Comparison of ENCODE assay signal across 26 cellular contexts in genomic region chr17:12290207-12290606, GRCh38.
A peak's percentile ranks its signal among the peaks of the same experiment; 100 is the strongest.
DNase-seq lines count a peak whose midpoint lies in the region; ATAC-seq and TF ChIP-seq lines count a peak whose summit lies in the region.
"Had no signal": no experiment of that assay in that cellular context is flagged by ENCODE, and none has a peak within 500 bp of the region (broad histone marks: within the 10 kb centered on the region; RNA-seq: fewer than 3 reads in every experiment).

No MANE protein-coding gene starts in this region.

- intact Hi-C loops in ascending aorta (cut with DNase I) (no loop called here), uterus (cut with DNase I; ENCODE audit: low total_unique reads) (no loop called here)

- no peak for TF ChIP-seq POLR2A in uterus (IDR thresholded peaks at IDR 0.05)

- H3K4me1 ChIP-seq in ascending aorta (peaks cover 0 to 14% of the 10 kb centered on the region in 2 donors), thoracic aorta (ENCODE audit: control insufficient read depth in 1 of 2, low read depth in 2 of 2) (peaks cover 5 to 27% of the 10 kb centered on the region in 2 donors), uterus (no peaks in the 10 kb centered on the region)
- H3K4me1 ChIP-seq: BE2C, BLaER1 had no signal

- peak overlapping the region; percentile 50 to 77 for H3K27ac ChIP-seq in ascending aorta
- peak overlapping the region; percentile 10 to 60 for H3K27ac ChIP-seq in coronary artery
- peak overlapping the region; percentile 42 to 65 for H3K27ac ChIP-seq in thoracic aorta
- H3K27ac ChIP-seq in uterus = peak overlapping the region; percentile 8 to 10
- H3K27ac ChIP-seq: BLaER1 had no signal

- no peak overlapping the region for H3K27ac Mint-ChIP-seq in activated T-cell treated with anti-CD3 and anti-CD28 coated beads, Interleukin-2, amount 50 U/mL, for 24 hours
- H3K27ac Mint-ChIP-seq: CD14-positive monocyte; CD4-positive, alpha-beta memory T cell; CD4-positive, CD25-positive, alpha-beta regulatory T cell; CD8-positive, alpha-beta memory T cell had no signal

- H3K4me1 Mint-ChIP-seq in activated T-cell treated with anti-CD3 and anti-CD28 coated beads, Interleukin-2, amount 50 U/mL, for 24 hours (ENCODE audit: low read depth) = no peaks in the 10 kb centered on the region
- H3K4me1 Mint-ChIP-seq: CD14-positive monocyte; CD4-positive, alpha-beta memory T cell; CD4-positive, CD25-positive, alpha-beta regulatory T cell; CD8-positive, alpha-beta memory T cell had no signal

- H3K9me3 ChIP-seq in ascending aorta = no peaks in the 10 kb centered on the region
- no peaks in the 10 kb centered on the region for H3K9me3 ChIP-seq in thoracic aorta
- H3K9me3 ChIP-seq in uterus = no peaks in the 10 kb centered on the region
- H3K9me3 ChIP-seq: BE2C, BLaER1 had no signal

- H3K36me3 ChIP-seq in ascending aorta (no peaks in the 10 kb centered on the region), thoracic aorta (no peaks in the 10 kb centered on the region), uterus (no peaks in the 10 kb centered on the region)
- H3K36me3 ChIP-seq: BE2C, BLaER1 had no signal

- ATAC-seq in thoracic aorta (ENCODE audit: insufficient number of reproducible peaks, low FRiP score, low read depth) (peak; percentile 76), GM21447 (IDR thresholded peaks at IDR 0.05; ENCODE audit: unreplicated experiment) (no peak)
- ATAC-seq: GM12878 had no signal

- H3K36me3 Mint-ChIP-seq in activated T-cell treated with anti-CD3 and anti-CD28 coated beads, Interleukin-2, amount 50 U/mL, for 24 hours (ENCODE audit: low read depth) = no peaks in the 10 kb centered on the region
- H3K36me3 Mint-ChIP-seq: CD14-positive monocyte; CD4-positive, alpha-beta memory T cell; CD4-positive, CD25-positive, alpha-beta regulatory T cell; CD8-positive, alpha-beta memory T cell had no signal

- TF ChIP-seq CTCF in ascending aorta (IDR thresholded peaks at IDR 0.05) = no peak
- no peak for TF ChIP-seq CTCF in coronary artery (IDR thresholded peaks at IDR 0.05)
- TF ChIP-seq CTCF in thoracic aorta (IDR thresholded peaks at IDR 0.05) = no peak
- TF ChIP-seq CTCF in uterus (IDR thresholded peaks at IDR 0.05) = no peak

- CTCF ChIA-PET in HEK293T (lab: Yijun Ruan, JAX) = no interaction called here

- no peaks in the 10 kb centered on the region for H3K9me3 Mint-ChIP-seq in activated T-cell treated with anti-CD3 and anti-CD28 coated beads, Interleukin-2, amount 50 U/mL, for 24 hours

- DNase-seq in ascending aorta (ENCODE audit: low spot score in 2 of 2) (peak; percentile 24 to 84), coronary artery (ENCODE audit: low spot score) (no peak), thoracic aorta (ENCODE audit: low spot score) (peak; percentile 10), uterus (peak; percentile 45 to 68), UCSD-AML1 (lab: John Stamatoyannopoulos, UW; ENCODE audit: unreplicated experiment) (no peak), HEK293T (ENCODE audit: extremely low spot score) (no peak)
- DNase-seq in activated T-cell treated with anti-CD3 and anti-CD28 coated beads, Interleukin-2, amount 50 U/mL, for 24 hours = no peak
- DNase-seq: 8988T; ACHN; BE2C; C1 segment of cervical spinal cord; CD4-positive, alpha-beta memory T cell; CD4-positive, CD25-positive, alpha-beta regulatory T cell; CD8-positive, alpha-beta memory T cell; COR-L47; DMS 273 treated with DMSO at 0.1 percent for 48 hours; DMS153; DMS53; DMS79; DND-41; EL; GDM1 had no signal

- POLR2A ChIA-PET in HEK293T (lab: Yijun Ruan, JAX) = no interaction called here

- H3K27me3 ChIP-seq in ascending aorta = no peaks in the 10 kb centered on the region
- H3K27me3 ChIP-seq in thoracic aorta (replicated peaks; ENCODE audit: insufficient read depth) = no peaks in the 10 kb centered on the region
- no peaks in the 10 kb centered on the region for H3K27me3 ChIP-seq in uterus
- H3K27me3 ChIP-seq: BE2C, BLaER1 had no signal

- H3K4me3 ChIP-seq in ascending aorta (no peak overlapping the region), coronary artery (no peak overlapping the region), thoracic aorta (no peak overlapping the region), uterus (no peak overlapping the region)
- H3K4me3 ChIP-seq: BLaER1, GM12878 had no signal

- no peaks in the 10 kb centered on the region for H3K27me3 Mint-ChIP-seq in activated T-cell treated with anti-CD3 and anti-CD28 coated beads, Interleukin-2, amount 50 U/mL, for 24 hours
- H3K27me3 Mint-ChIP-seq: CD4-positive, alpha-beta memory T cell; CD8-positive, alpha-beta memory T cell had no signal

- no peak overlapping the region for H3K4me3 Mint-ChIP-seq in activated T-cell treated with anti-CD3 and anti-CD28 coated beads, Interleukin-2, amount 50 U/mL, for 24 hours
- H3K4me3 Mint-ChIP-seq: CD14-positive monocyte; CD4-positive, alpha-beta memory T cell; CD4-positive, CD25-positive, alpha-beta regulatory T cell; CD8-positive, alpha-beta memory T cell had no signal

TF ChIP-seq in HEK293T, 16 proteins besides CTCF, POLR2A, EP300 and RAD21:
- TF ChIP-seq SUZ12 (IDR thresholded peaks at IDR 0.05) (no peak), FOXM1 (IDR thresholded peaks at IDR 0.05; ENCODE audit: borderline replicate concordance) (no peak)

Comparison
In these comparisons a context has a peak if more than half of its experiments do, and no peak if none do; other contexts are left out.
1. DNase-seq: peak in ascending aorta (2 of 2), thoracic aorta (single experiment) and uterus (2 of 2); none in coronary artery (single experiment), activated T-cell treated with anti-CD3 and anti-CD28 coated beads, Interleukin-2, amount 50 U/mL, for 24 hours (single experiment), UCSD-AML1 (single experiment) and HEK293T (single experiment).
2. H3K27ac ChIP-seq: peak in every context shown above with its lines; median percentile 64 in ascending aorta; 54 in thoracic aorta; 35 in coronary artery; 9 in uterus.